1 cellular context compared by ENCODE assay signal in genomic region chr11:118884613-118885274, GRCh38.
TF ChIP-seq lines count a peak whose summit lies in the region.

No MANE protein-coding gene starts in this region.

TF ChIP-seq in IMR-90, 13 proteins besides CTCF, POLR2A, EP300 and RAD21:
- TF ChIP-seq SMC3 (IDR thresholded peaks at IDR 0.05; ENCODE audit: low read depth, low read length), result no peak
TF ChIP-seq in IMR-90: peak in this region for 0.
